ENCODE assay signal across 8 cellular contexts in the genomic region with DNA sequence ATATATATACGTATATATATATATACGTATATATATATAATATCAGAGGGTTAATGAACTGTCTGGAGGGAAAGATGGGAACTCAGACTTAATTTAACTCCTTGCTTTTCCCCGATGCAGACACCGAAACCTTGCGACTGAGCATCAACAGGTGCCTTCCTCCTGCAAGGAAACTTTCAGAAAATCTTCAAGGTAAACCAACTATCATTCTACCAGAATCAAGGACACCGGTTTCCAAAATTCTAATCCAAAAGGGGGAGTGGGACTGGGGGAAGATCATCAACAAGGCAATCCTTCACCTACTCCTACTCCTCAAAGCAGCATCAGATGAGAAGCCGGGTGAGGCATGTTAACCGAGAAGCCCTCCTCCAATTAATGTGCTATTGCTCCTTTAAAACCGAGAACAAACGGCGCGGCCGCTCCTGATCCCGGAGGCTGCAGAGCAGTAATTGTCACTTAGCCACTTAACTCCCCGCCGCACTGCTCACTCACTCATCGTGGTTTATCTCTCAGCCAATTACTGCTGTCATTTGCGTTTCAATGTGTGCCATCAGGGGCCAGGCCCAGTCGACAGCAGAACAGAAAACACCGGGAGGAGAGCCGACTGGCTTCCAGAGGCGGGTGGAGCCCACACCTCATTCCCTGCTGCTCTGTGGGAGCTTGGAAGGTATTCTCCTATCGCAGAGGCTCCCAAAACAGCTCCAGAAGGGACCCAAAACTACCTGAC.
DNase-seq lines count a peak whose midpoint lies in the region; ATAC-seq and TF ChIP-seq lines count a peak whose summit lies in the region.

No MANE protein-coding gene starts in this region.

- peak overlapping the region; percentile 89 for H2BK20ac ChIP-seq in IMR-90 (ENCODE audit: low read depth, low read length)

- peak overlapping the region; percentile 60 for H3K4me3 Mint-ChIP-seq in natural killer cell treated with Interleukin-12 subunit alpha and Interleukin-12 subunit beta and Interleukin-15 and Interleukin-18, amount 100 ng/mL, for 72 hours

- H2BK120ac ChIP-seq in IMR-90 (ENCODE audit: low read depth, low read length) = peak overlapping the region; percentile 86

- dilution Hi-C loops in IMR-90 (cut with HindIII; ENCODE audit: low sequenced_read_pairs, unreplicated experiment) = no loop called here

- H3K9ac ChIP-seq in IMR-90 (ENCODE audit: low read depth, low read length) = peak overlapping the region; percentile 43

- peaks cover 14% of the 10 kb centered on the region for H3K36me3 Mint-ChIP-seq in natural killer cell treated with Interleukin-12 subunit alpha and Interleukin-12 subunit beta and Interleukin-15 and Interleukin-18, amount 100 ng/mL, for 72 hours

- H3K9me3 Mint-ChIP-seq in natural killer cell treated with Interleukin-12 subunit alpha and Interleukin-12 subunit beta and Interleukin-15 and Interleukin-18, amount 100 ng/mL, for 72 hours = no peaks in the 10 kb centered on the region

- intact Hi-C loops in IMR-90 (cut with micrococcal nuclease) = no loop called here
- intact Hi-C loops in esophagus muscularis mucosa (cut with DNase I) = no loop called here

- H3K27ac ChIP-seq in IMR-90 (ENCODE audit: insufficient read depth, low read length) = peak overlapping the region; percentile 85
- peak overlapping the region; percentile 29; the same call in 1 of the 2 replicates for H3K27ac ChIP-seq in RWPE1
- peak overlapping the region; percentile 53 to 77 (median 71) for H3K27ac ChIP-seq in esophagus muscularis mucosa (replicated peaks in 1 of 4)
- no peak overlapping the region for H3K27ac ChIP-seq in SJCRH30

- H2BK5ac ChIP-seq in IMR-90 (ENCODE audit: low read depth, low read length, poor library complexity, severe bottlenecking) = peak overlapping the region; percentile 75

- TF ChIP-seq EP300 in esophagus muscularis mucosa (IDR thresholded peaks at IDR 0.05) = no peak

- peak overlapping the region; percentile 92 for H3K4me2 ChIP-seq in IMR-90 (ENCODE audit: low read depth, low read length)

- peak overlapping the region; percentile 62 for H3K4ac ChIP-seq in IMR-90 (ENCODE audit: low read depth, low read length)

- H3K4me1 Mint-ChIP-seq in natural killer cell treated with Interleukin-12 subunit alpha and Interleukin-12 subunit beta and Interleukin-15 and Interleukin-18, amount 100 ng/mL, for 72 hours (ENCODE audit: low read depth in 2 of 2) = peaks cover 34 to 51% of the 10 kb centered on the region in 2 donors

- TF ChIP-seq CTCF in IMR-90 (conservative IDR thresholded peaks at IDR 0.05; ENCODE audit: low read depth, low read length) = no peak
- no peak for TF ChIP-seq CTCF in RWPE1 (conservative IDR thresholded peaks at IDR 0.05; ENCODE audit: low read depth)
- TF ChIP-seq CTCF in esophagus muscularis mucosa (IDR thresholded peaks at IDR 0.05) = no peak

- H3K23ac ChIP-seq in IMR-90 (ENCODE audit: low read depth, low read length) = peak overlapping the region; percentile 80

- peak overlapping the region; percentile 56 for H3K14ac ChIP-seq in IMR-90 (replicated peaks; ENCODE audit: low read depth, low read length)

- CTCF ChIA-PET in IMR-90 (lab: Yijun Ruan, JAX) = interaction anchor here (0.6 kb wide), 1 partner anchor 140 kb away, joined by 3 read pairs; no protein-coding TSS in a partner anchor
- CTCF ChIA-PET in RWPE1 (lab: Yijun Ruan, JAX) = no interaction called here

- TF ChIP-seq POLR2A in IMR-90 (IDR thresholded peaks at IDR 0.05; ENCODE audit: low read depth, low read length) = no peak
- TF ChIP-seq POLR2A in esophagus muscularis mucosa (IDR thresholded peaks at IDR 0.05; ENCODE audit: low read depth) = no peak

- H2AK5ac ChIP-seq in IMR-90 (ENCODE audit: low read depth, low read length) = peak overlapping the region; percentile 63

- H4K91ac ChIP-seq in IMR-90 (ENCODE audit: insufficient read depth, low read depth, low read length) = peak overlapping the region; percentile 91

- H3K27me3 ChIP-seq in IMR-90 (ENCODE audit: control insufficient read depth, insufficient read depth, low read length) (no peaks in the 10 kb centered on the region), esophagus muscularis mucosa (no peaks in the 10 kb centered on the region), SJCRH30 (no peaks in the 10 kb centered on the region)

- peaks cover 34% of the 10 kb centered on the region for H3K9me1 ChIP-seq in IMR-90 (ENCODE audit: insufficient read depth, low read length)

- POLR2A ChIA-PET in IMR-90 (lab: Charles Lee; ENCODE audit: unreplicated experiment) (no interaction called here), RWPE1 (lab: Yijun Ruan, JAX; ENCODE audit: low non-redundant PET) (no interaction called here)

- peak overlapping the region; percentile 90 for H2AFZ ChIP-seq in IMR-90 (replicated peaks; ENCODE audit: low read length, poor library complexity)

- no peaks in the 10 kb centered on the region for H4K20me1 ChIP-seq in IMR-90 (ENCODE audit: insufficient read depth, low read length)

- BruUV-seq in IMR-90 (replicated peaks; lab: Mats Ljungman, UMichigan) = no TSS peak

- no peak for ATAC-seq in IMR-90 (ENCODE audit: low read depth)
- no peak for ATAC-seq in natural killer cell treated with Interleukin-12 subunit alpha and Interleukin-12 subunit beta and Interleukin-15 and Interleukin-18, amount 100 ng/mL, for 72 hours
- no peak for ATAC-seq in HG02678 (IDR thresholded peaks at IDR 0.05; ENCODE audit: unreplicated experiment)

- peak overlapping the region; percentile 84 to 89 for H4K8ac ChIP-seq in IMR-90 (ENCODE audit: low read depth in 2 of 2, low read length in 2 of 2)

- peak overlapping the region; percentile 72 for H3K56ac ChIP-seq in IMR-90 (ENCODE audit: extremely low read depth, insufficient read depth, low read length)

- H3K36me3 ChIP-seq in IMR-90 (ENCODE audit: control insufficient read depth, insufficient read depth, low read length) = no peaks in the 10 kb centered on the region
- no peaks in the 10 kb centered on the region for H3K36me3 ChIP-seq in esophagus muscularis mucosa
- H3K36me3 ChIP-seq in SJCRH30 = no peaks in the 10 kb centered on the region

- TF ChIP-seq RAD21 in IMR-90 (IDR thresholded peaks at IDR 0.05; ENCODE audit: low read length) = no peak

- H3K9me3 ChIP-seq in IMR-90 (ENCODE audit: control insufficient read depth, insufficient read depth, low read length) (no peaks in the 10 kb centered on the region), esophagus muscularis mucosa (no peaks in the 10 kb centered on the region), SJCRH30 (replicated peaks) (no peaks in the 10 kb centered on the region)

- peaks cover 45% of the 10 kb centered on the region for H3K4me1 ChIP-seq in IMR-90 (ENCODE audit: control insufficient read depth, insufficient read depth, low read length)
- peaks cover 48 to 65% (median 58%) of the 10 kb centered on the region in 4 donors for H3K4me1 ChIP-seq in esophagus muscularis mucosa
- H3K4me1 ChIP-seq in SJCRH30 = no peaks in the 10 kb centered on the region

- peak overlapping the region; percentile 38 for H3K4me3 ChIP-seq in IMR-90 (ENCODE audit: insufficient read depth, low read depth, low read length)
- H3K4me3 ChIP-seq in esophagus muscularis mucosa = peak overlapping the region; percentile 45 to 60 (median 48)
- no peak overlapping the region for H3K4me3 ChIP-seq in SJCRH30

- peak overlapping the region; percentile 53 for H2AK9ac ChIP-seq in IMR-90 (replicated peaks; ENCODE audit: low read depth, low read length, poor library complexity)

- in situ Hi-C loops in IMR-90 (cut with MboI; ENCODE audit: low sequenced_read_pairs) = no loop called here

- DNase-seq in AG08396 (ENCODE audit: low spot score) = peak; percentile 8
- DNase-seq in IMR-90 = no peak
- DNase-seq in RWPE1 (ENCODE audit: low spot score) = no peak
- DNase-seq in esophagus muscularis mucosa (ENCODE audit: extremely low spot score) = no peak
- DNase-seq in natural killer cell treated with Interleukin-12 subunit alpha and Interleukin-12 subunit beta and Interleukin-15 and Interleukin-18, amount 100 ng/mL, for 72 hours (ENCODE audit: low spot score) = no peak
- DNase-seq in putamen (ENCODE audit: low spot score) = no peak
- no peak for DNase-seq in SJCRH30

- H3K79me1 ChIP-seq in IMR-90 (ENCODE audit: low read depth in 1 of 2, low read length in 2 of 2) = peaks cover 11 to 63% of the 10 kb centered on the region in 2 experiments; a peak in 3 of 4 replicates

- H3K27me3 Mint-ChIP-seq in natural killer cell treated with Interleukin-12 subunit alpha and Interleukin-12 subunit beta and Interleukin-15 and Interleukin-18, amount 100 ng/mL, for 72 hours = peaks cover 30 to 37% of the 10 kb centered on the region in 2 donors

- H4K5ac ChIP-seq in IMR-90 (ENCODE audit: low read depth, low read length) = peak overlapping the region; percentile 65

- H3K18ac ChIP-seq in IMR-90 (ENCODE audit: low read depth, low read length) = peak overlapping the region; percentile 65

- H2BK15ac ChIP-seq in IMR-90 (ENCODE audit: low read depth, low read length) = peak overlapping the region; percentile 87; the same call in 2 of the 3 replicates

- H3K27ac Mint-ChIP-seq in natural killer cell treated with Interleukin-12 subunit alpha and Interleukin-12 subunit beta and Interleukin-15 and Interleukin-18, amount 100 ng/mL, for 72 hours = peak overlapping the region in 1 of 2 donors; percentile 52

- 11% methylated on average over 8 of the region's 23 CpGs; no CpG with 5 or more reads in 1 of the 2 experiments for WGBS in IMR-90 (ENCODE audit: extremely low coverage in 2 of 2, insufficient read length in 1 of 2), 2 experiments
- 38% methylated on average over 14 of the region's 23 CpGs for WGBS in esophagus muscularis mucosa

TF ChIP-seq in IMR-90, 13 proteins besides CTCF, POLR2A, EP300 and RAD21 (continues in another document):
- no peak; the same call in 1 of the 2 replicates for TF ChIP-seq SMC3 (IDR thresholded peaks at IDR 0.05; ENCODE audit: low read depth, low read length)
- TF ChIP-seq FOS (IDR thresholded peaks at IDR 0.05; ENCODE audit: low read depth, low read length) = no peak
- TF ChIP-seq RFX5 (IDR thresholded peaks at IDR 0.05; ENCODE audit: low read depth, low read length) = no peak
- no peak for TF ChIP-seq MAFK (IDR thresholded peaks at IDR 0.05; ENCODE audit: low read depth, low read length)
- no peak for TF ChIP-seq BHLHE40 (IDR thresholded peaks at IDR 0.05; ENCODE audit: low read depth, low read length)
- TF ChIP-seq CHD1 (IDR thresholded peaks at IDR 0.05; ENCODE audit: low read depth, low read length) = no peak
- no peak for TF ChIP-seq MAZ (IDR thresholded peaks at IDR 0.05; ENCODE audit: borderline replicate concordance, low read depth, low read length)
- TF ChIP-seq RCOR1 (IDR thresholded peaks at IDR 0.05; ENCODE audit: insufficient replicate concordance, low read length) = no peak
- no peak for TF ChIP-seq CEBPB (IDR thresholded peaks at IDR 0.05; ENCODE audit: low read depth, low read length)
- no peak for TF ChIP-seq USF2 (IDR thresholded peaks at IDR 0.05; ENCODE audit: low read depth, low read length)
